ENCODE assay signal across 14 cellular contexts in the genomic region with DNA sequence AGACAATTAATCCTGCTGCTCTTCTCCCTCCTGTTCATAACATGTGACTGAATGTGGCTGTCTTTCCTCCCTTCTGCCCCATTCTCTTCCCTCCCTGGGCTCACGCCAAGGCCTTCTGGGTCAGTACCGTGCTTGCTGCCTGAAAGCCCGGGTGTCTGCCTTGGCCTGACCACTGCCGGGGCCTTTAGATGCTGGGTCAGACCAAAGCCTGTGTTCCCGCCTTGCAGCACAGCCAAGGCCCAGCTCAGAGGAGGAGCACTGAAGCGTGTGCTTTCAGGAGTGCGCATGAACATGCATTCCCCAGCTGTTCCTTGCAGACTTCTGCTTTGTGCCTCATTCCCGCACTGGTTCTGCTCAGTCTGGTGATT. TPM values are rescaled to one million over a fixed set of nuclear protein-coding genes. Genes with fewer than 3 reads are reported as not detected.
DNase-seq lines count a peak whose midpoint lies in the region; ATAC-seq, FAIRE-seq and TF ChIP-seq lines count a peak whose summit lies in the region.
"Had no signal": no experiment of that assay in that cellular context is flagged by ENCODE, and none has a peak within 500 bp of the region (broad histone marks: within the 10 kb centered on the region; RNA-seq: fewer than 3 reads in every experiment).

No MANE protein-coding gene starts in this region.

- H3K9me1 ChIP-seq in K562 (ENCODE audit: control insufficient read depth, insufficient read depth, low read length), result peaks cover 3% of the 10 kb centered on the region

- no peak for TF ChIP-seq POLR2A in K562 (conservative IDR thresholded peaks at IDR 0.05)
- TF ChIP-seq POLR2A in ovary (IDR thresholded peaks at IDR 0.05), result no peak

- 49% methylated on average over 8 of the region's 8 CpGs for WGBS in K562 (ENCODE audit: insufficient coverage, low coverage, missing lambda C conversion rate)
- 9 to 28% (median 15%) methylated on average over 8 of the region's 8 CpGs for WGBS in ovary, 3 donors

- H4K20me1 ChIP-seq in K562 (replicated peaks; ENCODE audit: control insufficient read depth, insufficient read depth, low read length), result no peaks in the 10 kb centered on the region

- no peak overlapping the region for H3K27ac ChIP-seq in K562 (ENCODE audit: extremely low read depth, low read depth, low read length)
- H3K27ac ChIP-seq in ovary, result peak overlapping the region in 1 of 2 donors; percentile 34
- no peak overlapping the region for H3K27ac ChIP-seq in foreskin keratinocyte

- POLR2A ChIA-PET in K562 (lab: Yijun Ruan, JAX), result interaction anchor here (0.6 to 2.0 kb wide), 5 partner anchors 10 to 86 kb away, joined by 3 to 13 read pairs (median 4); partner anchors contain the start of gene SARS1

- H3K4me3 ChIP-seq in AG10803 (ENCODE audit: low read length), result no peak overlapping the region
- no peak overlapping the region for H3K4me3 ChIP-seq in K562
- H3K4me3 ChIP-seq in ovary, result no peak overlapping the region

- H3K4me1 ChIP-seq in K562 (replicated peaks in 1 of 2; ENCODE audit: control insufficient read depth in 2 of 2, insufficient read depth in 2 of 2, low read length in 2 of 2) (peaks cover 39 to 41% of the 10 kb centered on the region in 2 experiments), ovary (ENCODE audit: insufficient read depth) (peaks cover 6% of the 10 kb centered on the region), foreskin keratinocyte (peaks cover 4% of the 10 kb centered on the region)

- ATAC-seq in K562, result peak; percentile 25
- ATAC-seq in foreskin keratinocyte, result no peak
- ATAC-seq in HG03439 (IDR thresholded peaks at IDR 0.05; ENCODE audit: unreplicated experiment), result no peak
- ATAC-seq: effector memory CD8-positive, alpha-beta T cell had no signal

- CTCF ChIA-PET in K562 (lab: Yijun Ruan, JAX; ENCODE audit: low intra/inter-chr PET ratio), result no interaction called here

- no peaks in the 10 kb centered on the region for H3K79me2 ChIP-seq in K562 (ENCODE audit: control insufficient read depth, insufficient read depth, low read length)

- TF ChIP-seq EP300 in K562 (IDR thresholded peaks at IDR 0.05; ENCODE audit: low read length), result no peak
- no peak for TF ChIP-seq EP300 in ovary (IDR thresholded peaks at IDR 0.05)

- H3K27me3 ChIP-seq in K562 (ENCODE audit: control insufficient read depth in 2 of 2, insufficient read depth in 2 of 2, low read length in 2 of 2) (no peaks in the 10 kb centered on the region), ovary (no peaks in the 10 kb centered on the region), foreskin keratinocyte (no peaks in the 10 kb centered on the region)

- TF ChIP-seq CTCF in AG10803 (conservative IDR thresholded peaks at IDR 0.05; ENCODE audit: low read length) (no peak), K562 (IDR thresholded peaks at IDR 0.05 in 2 of 3, conservative IDR thresholded peaks at IDR 0.05 in 1 of 3; ENCODE audit: insufficient read depth in 2 of 3, low read depth in 1 of 3, low read length in 3 of 3) (no peak), ovary (IDR thresholded peaks at IDR 0.05) (no peak), foreskin keratinocyte (conservative IDR thresholded peaks at IDR 0.05) (no peak)

- H3K9me3 ChIP-seq in K562 (replicated peaks; ENCODE audit: control insufficient read depth, insufficient read depth, low read depth, low read length) (no peaks in the 10 kb centered on the region), ovary (no peaks in the 10 kb centered on the region)

- no TSS peak for BruUV-seq in K562 (replicated peaks; lab: Mats Ljungman, UMichigan)

- intact Hi-C loops in K562 (cut with micrococcal nuclease) (no loop called here), ovary (cut with DNase I) (no loop called here)

- DNase-seq in AG10803 (ENCODE audit: low read depth) (peak; percentile 27), K562 (ENCODE audit: extremely low read depth in 1 of 4, low spot score in 3 of 4) (peak in 1 of 4 experiments; percentile 33), hippocampal formation (lab: John Stamatoyannopoulos, UW) (peak; percentile 53 to 58), ovary (peak; percentile 38 to 79 (median 73)), Kasumi-1 (lab: John Stamatoyannopoulos, UW) (no peak), foreskin keratinocyte (no peak)
- no peak for DNase-seq in activated CD4-positive, alpha-beta T cell treated with anti-CD3 and anti-CD28 coated beads, Interleukin-2, amount 50 U/mL, for 48 hours
- DNase-seq: activated CD4-positive, alpha-beta memory T cell treated with anti-CD3 and anti-CD28 coated beads for 36 hours; DND-41; effector memory CD8-positive, alpha-beta T cell; NCI-H1436 treated with DMSO at 0.1 percent for 48 hours; NK-92 treated with Interleukin-12 subunit alpha and Interleukin-12 subunit beta, amount 100 ng/mL, for 24 hours; stimulated activated CD4-positive, alpha-beta T cell treated with anti-CD3 and anti-CD28 coated beads, Interleukin-4, amount 100 ng/mL, for 4 hours had no signal

- in situ Hi-C loops in K562 (cut with MboI), result no loop called here

- peak overlapping the region; percentile 21 to 82; a peak in 2 of 4 replicates for H3K9ac ChIP-seq in K562 (ENCODE audit: insufficient read depth in 1 of 2, low read depth in 2 of 2, low read length in 2 of 2)

- TF ChIP-seq RAD21 in K562 (CRISPR knock-in tag; conservative IDR thresholded peaks at IDR 0.05 in 1 of 2, IDR thresholded peaks at IDR 0.05 in 1 of 2), result no peak

- peak overlapping the region; percentile 68 for H2AFZ ChIP-seq in K562 (ENCODE audit: low read depth, low read length)

- peak overlapping the region; percentile 58 for H3K4me2 ChIP-seq in K562 (ENCODE audit: insufficient read depth, low read length)

- FAIRE-seq in K562 (lab: Jason Lieb, UNC), result no peak

- H3K36me3 ChIP-seq in K562 (ENCODE audit: control insufficient read depth, insufficient read depth, low read length) (no peaks in the 10 kb centered on the region), ovary (no peaks in the 10 kb centered on the region)

TF ChIP-seq in K562, 482 proteins besides CTCF, POLR2A, EP300 and RAD21 (continues in another document):
- TF ChIP-seq SMARCC2 (IDR thresholded peaks at IDR 0.05; ENCODE audit: low read depth) (no peak), ARID2 (IDR thresholded peaks at IDR 0.05) (no peak), TBL1XR1 (IDR thresholded peaks at IDR 0.05; ENCODE audit: low read length in 2 of 2) (no peak), ARID3B (CRISPR knock-in tag; IDR thresholded peaks at IDR 0.05; ENCODE audit: borderline replicate concordance) (no peak), ZNF76 (CRISPR knock-in tag; IDR thresholded peaks at IDR 0.05; ENCODE audit: borderline replicate concordance) (no peak), NRF1 (conservative IDR thresholded peaks at IDR 0.05 in 1 of 2, IDR thresholded peaks at IDR 0.05 in 1 of 2) (peak in 1 of 2 experiments; percentile 33; a peak in 2 of 4 replicates), MCM3 (IDR thresholded peaks at IDR 0.05) (no peak), ZNF174 (CRISPR knock-in tag; IDR thresholded peaks at IDR 0.05) (no peak), CCNT2 (IDR thresholded peaks at IDR 0.05; ENCODE audit: borderline replicate concordance, extremely low read depth, insufficient read length, low read depth, low read length) (no peak), TAF15 (IDR thresholded peaks at IDR 0.05; ENCODE audit: low read depth, low read length) (no peak)
- TF ChIP-seq, protein P1, sequence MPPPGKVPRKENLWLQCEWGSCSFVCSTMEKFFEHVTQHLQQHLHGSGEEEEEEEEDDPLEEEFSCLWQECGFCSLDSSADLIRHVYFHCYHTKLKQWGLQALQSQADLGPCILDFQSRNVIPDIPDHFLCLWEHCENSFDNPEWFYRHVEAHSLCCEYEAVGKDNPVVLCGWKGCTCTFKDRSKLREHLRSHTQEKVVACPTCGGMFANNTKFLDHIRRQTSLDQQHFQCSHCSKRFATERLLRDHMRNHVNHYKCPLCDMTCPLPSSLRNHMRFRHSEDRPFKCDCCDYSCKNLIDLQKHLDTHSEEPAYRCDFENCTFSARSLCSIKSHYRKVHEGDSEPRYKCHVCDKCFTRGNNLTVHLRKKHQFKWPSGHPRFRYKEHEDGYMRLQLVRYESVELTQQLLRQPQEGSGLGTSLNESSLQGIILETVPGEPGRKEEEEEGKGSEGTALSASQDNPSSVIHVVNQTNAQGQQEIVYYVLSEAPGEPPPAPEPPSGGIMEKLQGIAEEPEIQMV (tag; conservative IDR thresholded peaks at IDR 0.05; ENCODE audit: low read depth), result no peak

RNA-seq across cellular contexts. Expression of gene SARS1, which starts 27.0 kb away (rescaled TPM):
- total RNA-seq in K562 (2011; cell fraction: chromatin; rRNA removed; ENCODE audit: low replicate concordance), result 340 and 395 TPM in 2 replicates
- total RNA-seq in K562 (2011; cell fraction: nucleolus; rRNA removed), result 195 and 209 TPM in 2 replicates
- total RNA-seq in K562 (2011; cell fraction: nucleoplasm; rRNA removed), result 265 and 293 TPM in 2 replicates
- 254 and 257 TPM in 2 replicates for total RNA-seq in K562 (2014; rRNA removed)
- 273 and 284 TPM in 2 replicates for total RNA-seq in K562 (2014; rRNA removed; fragmentation: Illumina TruSeq; extraction: Trizol)
- 211 and 221 TPM in 2 replicates for total RNA-seq in K562 (2015; rRNA removed; fragmentation: Illumina TruSeq; extraction: Trizol)
- 232 and 246 TPM in 2 replicates for total RNA-seq in K562 (2021)
- polyA plus RNA-seq in K562 (2011; rRNA removed), result 221 and 230 TPM in 2 replicates
- 149 and 217 TPM in 2 replicates for polyA plus RNA-seq in K562 (2011; cell fraction: cytosol; rRNA removed)
- 232 and 336 TPM in 2 replicates for polyA plus RNA-seq in K562 (2011; cell fraction: nucleus; rRNA removed)
- polyA plus RNA-seq in K562 (2012), result 195 and 518 TPM in 2 replicates
- 293 and 317 TPM in 2 replicates for polyA plus RNA-seq in K562 (2014; fragmentation: Illumina TruSeq; extraction: Trizol)
- polyA plus RNA-seq in K562 (2014; fragmentation: Nextera tagmentation; extraction: Ambion mirVana), result 100 to 1,000 TPM; 336 to 623 TPM
- polyA plus RNA-seq in K562 (2014; rRNA removed), result 235 and 240 TPM in 2 replicates
- 227 and 242 TPM in 2 replicates for polyA minus RNA-seq in K562 (2011; rRNA and poly(A)+ RNA removed)
- 87.5 and 101 TPM in 2 replicates for polyA minus RNA-seq in K562 (2011; cell fraction: cytosol; rRNA and poly(A)+ RNA removed)
- polyA minus RNA-seq in K562 (2011; cell fraction: nucleus; rRNA and poly(A)+ RNA removed), result 92.1 and 168 TPM in 2 replicates
- total RNA-seq in ovary, result 100 to 1,000 TPM in 6 of 7 donors, 10 to 100 TPM in 1; 83.7 to 317 (median 119) TPM
- 100 to 1,000 TPM in 1 of 2 donors, 10 to 100 TPM in 1; 97.5 to 206 TPM for polyA plus RNA-seq in ovary
- 225 and 279 TPM in 2 replicates for total RNA-seq in foreskin keratinocyte
- polyA plus RNA-seq in foreskin keratinocyte, result 189 and 238 TPM in 2 replicates

Comparison
In these comparisons a context has a peak if more than half of its experiments do, and no peak if none do; other contexts are left out.
1. DNase-seq: peak in AG10803 (single experiment), hippocampal formation (2 of 2) and ovary (5 of 5); none in Kasumi-1 (0 of 2), foreskin keratinocyte (0 of 2) and activated CD4-positive, alpha-beta T cell treated with anti-CD3 and anti-CD28 coated beads, Interleukin-2, amount 50 U/mL, for 48 hours (0 of 2).